14 cellular contexts compared by ENCODE assay signal in the genomic region with DNA sequence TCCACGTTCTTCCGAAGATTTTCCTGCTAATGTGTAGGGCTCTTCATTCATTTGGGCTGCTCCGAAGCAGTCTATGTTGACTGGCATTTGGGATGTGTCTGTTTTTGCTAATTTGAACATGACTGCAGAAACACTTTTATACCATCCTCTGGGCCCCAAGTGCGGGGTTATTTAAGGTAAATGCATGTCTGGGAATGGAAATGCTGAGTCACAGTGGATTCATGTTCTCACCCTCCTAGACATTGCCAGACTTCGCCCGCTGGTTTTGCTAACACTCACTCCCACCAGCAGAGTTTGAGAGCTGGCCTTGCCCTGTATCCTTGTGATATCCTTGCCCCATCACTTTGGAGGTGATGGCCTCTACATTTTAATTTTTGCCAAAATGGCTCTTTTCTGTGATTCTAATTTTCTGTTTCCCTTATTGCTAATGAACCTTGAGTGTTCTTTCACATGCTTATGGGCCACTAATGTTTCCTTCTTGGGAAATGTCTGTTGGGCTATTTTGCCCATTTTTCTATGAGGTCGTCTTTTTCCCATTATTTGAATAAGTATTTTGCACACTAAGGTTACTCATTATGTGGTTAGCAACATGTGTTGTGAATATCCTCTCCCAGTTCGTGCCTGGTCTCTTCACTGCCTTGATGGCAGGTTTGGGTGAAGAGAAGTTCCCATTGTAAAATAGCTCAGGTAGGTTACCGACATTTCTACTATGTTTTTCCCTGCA.
DNase-seq lines count a peak whose midpoint lies in the region; TF ChIP-seq lines count a peak whose summit lies in the region.
"Had no signal": no experiment of that assay in that cellular context is flagged by ENCODE, and none has a peak within 500 bp of the region (broad histone marks: within the 10 kb centered on the region; RNA-seq: fewer than 3 reads in every experiment).

No MANE protein-coding gene starts in this region.

- no peaks in the 10 kb centered on the region for H3K9me2 ChIP-seq in Karpas-422 (replicated peaks; ENCODE audit: insufficient read depth, low read length)

- TF ChIP-seq CTCF in AG04450 (IDR thresholded peaks at IDR 0.05; ENCODE audit: low read depth, low read length) (no peak), astrocyte of the spinal cord (IDR thresholded peaks at IDR 0.05; ENCODE audit: low read depth, low read length) (no peak), kidney epithelial cell (IDR thresholded peaks at IDR 0.05; ENCODE audit: insufficient read depth, low read length, poor library complexity, severe bottlenecking) (no peak)

- H3K79me2 ChIP-seq in Karpas-422 (ENCODE audit: low read length): no peaks in the 10 kb centered on the region

- POLR2A ChIA-PET in AG04450 (lab: Yijun Ruan, JAX): no interaction called here

- no peaks in the 10 kb centered on the region for H3K9me3 Mint-ChIP-seq in activated T-helper 2 cell treated with anti-CD3 and anti-CD28 coated beads, Interferon-gamma antibody, Interleukin-2, Interleukin-4, amounts not matched to agents 10 μg/mL and 5 μg/mL and 100 μg/mL, durations not matched to agents 14 hours and 24 hours and 36 hours
- H3K9me3 Mint-ChIP-seq: neural progenitor cell had no signal

- H4K20me1 ChIP-seq in Karpas-422 (ENCODE audit: insufficient read depth, low read depth, low read length): no peaks in the 10 kb centered on the region

- H3K27me3 Mint-ChIP-seq in activated T-helper 2 cell treated with anti-CD3 and anti-CD28 coated beads, Interferon-gamma antibody, Interleukin-2, Interleukin-4, amounts not matched to agents 10 μg/mL and 5 μg/mL and 100 μg/mL, durations not matched to agents 14 hours and 24 hours and 36 hours (ENCODE audit: low read depth): no peaks in the 10 kb centered on the region
- H3K27me3 Mint-ChIP-seq: CD4-positive, CD25-positive, alpha-beta regulatory T cell had no signal

- no peak overlapping the region for H3K9ac ChIP-seq in Karpas-422 (ENCODE audit: low read length)
- H3K9ac ChIP-seq: neural progenitor cell had no signal

- peak overlapping the region; percentile 94 for H3K27ac ChIP-seq in AG04450 (ENCODE audit: low read depth, low read length)
- no peak overlapping the region for H3K27ac ChIP-seq in Karpas-422 (ENCODE audit: low read length)
- H3K27ac ChIP-seq in substantia nigra (ENCODE audit: low read depth, low read length, poor library complexity, severe bottlenecking): no peak overlapping the region
- H3K27ac ChIP-seq: neural progenitor cell had no signal

- no peaks in the 10 kb centered on the region for H3K36me3 ChIP-seq in Karpas-422 (ENCODE audit: insufficient read depth, low read length)
- H3K36me3 ChIP-seq in kidney epithelial cell (ENCODE audit: control insufficient read depth, insufficient read depth, low read length): no peaks in the 10 kb centered on the region
- H3K36me3 ChIP-seq: neural progenitor cell had no signal

- H3K4me1 ChIP-seq in Karpas-422 (ENCODE audit: low read length): no peaks in the 10 kb centered on the region

- peak; percentile 71 for DNase-seq in AG04450 (ENCODE audit: low read depth, low spot score)
- peak; percentile 36 for DNase-seq in Karpas-422
- DNase-seq in astrocyte of the spinal cord (ENCODE audit: low read depth, low spot score): peak; percentile 94
- peak; percentile 63 for DNase-seq in kidney epithelial cell (ENCODE audit: low read depth)
- DNase-seq in 8988T: no peak
- DNase-seq in substantia nigra (lab: John Stamatoyannopoulos, UW): no peak
- no peak for DNase-seq in T-helper 9 cell
- no peak for DNase-seq in activated T-helper 2 cell treated with anti-CD3 and anti-CD28 coated beads, Interferon-gamma antibody, Interleukin-2, Interleukin-4, amounts not matched to agents 10 μg/mL and 5 μg/mL and 100 μg/mL, durations not matched to agents 14 hours and 24 hours and 36 hours (ENCODE audit: low spot score)
- DNase-seq: activated gamma-delta T cell; CD4-positive, CD25-positive, alpha-beta regulatory T cell; effector CD4-positive, alpha-beta T cell; NCI-H1694 treated with DMSO at 0.1 percent for 48 hours had no signal

- H3K9me3 ChIP-seq in AG04450 (ENCODE audit: control insufficient read depth, insufficient read depth, low read length): no peaks in the 10 kb centered on the region
- H3K9me3 ChIP-seq in Karpas-422 (ENCODE audit: low read length): no peaks in the 10 kb centered on the region

- H3K27me3 ChIP-seq in AG04450 (ENCODE audit: control insufficient read depth, insufficient read depth, low read length): no peaks in the 10 kb centered on the region
- H3K27me3 ChIP-seq in Karpas-422 (ENCODE audit: low read length): no peaks in the 10 kb centered on the region
- no peaks in the 10 kb centered on the region for H3K27me3 ChIP-seq in kidney epithelial cell (ENCODE audit: control insufficient read depth, insufficient read depth, low read length)
- H3K27me3 ChIP-seq: neural progenitor cell had no signal

- no peak overlapping the region for H3K27ac Mint-ChIP-seq in activated T-helper 2 cell treated with anti-CD3 and anti-CD28 coated beads, Interferon-gamma antibody, Interleukin-2, Interleukin-4, amounts not matched to agents 10 μg/mL and 5 μg/mL and 100 μg/mL, durations not matched to agents 14 hours and 24 hours and 36 hours
- H3K27ac Mint-ChIP-seq: type B pancreatic cell had no signal

- H2AFZ ChIP-seq in Karpas-422 (ENCODE audit: low read length): no peak overlapping the region
- H2AFZ ChIP-seq: neural progenitor cell had no signal

- intact Hi-C loops in activated T-helper 2 cell treated with anti-CD3 and anti-CD28 coated beads, Interferon-gamma antibody, Interleukin-2, Interleukin-4, amounts not matched to agents 10 μg/mL and 5 μg/mL and 100 μg/mL, durations not matched to agents 14 hours and 24 hours and 36 hours (cut with micrococcal nuclease): no loop called here

- H3K4me3 ChIP-seq in AG04450 (ENCODE audit: low read depth, low read length) (no peak overlapping the region), Karpas-422 (ENCODE audit: low read length) (no peak overlapping the region), astrocyte of the spinal cord (ENCODE audit: low read depth, low read length) (no peak overlapping the region), kidney epithelial cell (ENCODE audit: low read depth, low read length) (no peak overlapping the region)
- H3K4me3 ChIP-seq: neural progenitor cell had no signal

- H3K36me3 Mint-ChIP-seq in activated T-helper 2 cell treated with anti-CD3 and anti-CD28 coated beads, Interferon-gamma antibody, Interleukin-2, Interleukin-4, amounts not matched to agents 10 μg/mL and 5 μg/mL and 100 μg/mL, durations not matched to agents 14 hours and 24 hours and 36 hours (ENCODE audit: low read depth): no peaks in the 10 kb centered on the region
- H3K36me3 Mint-ChIP-seq: CD4-positive, CD25-positive, alpha-beta regulatory T cell had no signal

- no peak overlapping the region for H3K4me3 Mint-ChIP-seq in activated T-helper 2 cell treated with anti-CD3 and anti-CD28 coated beads, Interferon-gamma antibody, Interleukin-2, Interleukin-4, amounts not matched to agents 10 μg/mL and 5 μg/mL and 100 μg/mL, durations not matched to agents 14 hours and 24 hours and 36 hours (ENCODE audit: low read depth)
- H3K4me3 Mint-ChIP-seq: CD4-positive, CD25-positive, alpha-beta regulatory T cell; neural progenitor cell; type B pancreatic cell had no signal

- H3K4me1 Mint-ChIP-seq in activated T-helper 2 cell treated with anti-CD3 and anti-CD28 coated beads, Interferon-gamma antibody, Interleukin-2, Interleukin-4, amounts not matched to agents 10 μg/mL and 5 μg/mL and 100 μg/mL, durations not matched to agents 14 hours and 24 hours and 36 hours (ENCODE audit: low read depth): no peaks in the 10 kb centered on the region
- H3K4me1 Mint-ChIP-seq: CD4-positive, CD25-positive, alpha-beta regulatory T cell had no signal

- CTCF ChIA-PET in AG04450 (lab: Charles Lee): interaction anchor here (1.0 to 1.3 kb wide), 2 partner anchors 10 to 245 kb away, joined by 3 to 5 read pairs; no protein-coding TSS in a partner anchor

- in situ Hi-C loops in astrocyte of the spinal cord (cut with HindIII; ENCODE audit: low sequenced_read_pairs): no loop called here

- H3K4me2 ChIP-seq in Karpas-422 (ENCODE audit: low read depth, low read length, poor library complexity, severe bottlenecking): no peak overlapping the region
- H3K4me2 ChIP-seq: neural progenitor cell had no signal

Comparison
In these comparisons a context has a peak if more than half of its experiments do, and no peak if none do; other contexts are left out.
1. DNase-seq: peak in AG04450 (single experiment), Karpas-422 (single experiment), astrocyte of the spinal cord (single experiment) and kidney epithelial cell (single experiment); none in 8988T (single experiment), substantia nigra (0 of 49), T-helper 9 cell (single experiment) and activated T-helper 2 cell treated with anti-CD3 and anti-CD28 coated beads, Interferon-gamma antibody, Interleukin-2, Interleukin-4, amounts not matched to agents 10 μg/mL and 5 μg/mL and 100 μg/mL, durations not matched to agents 14 hours and 24 hours and 36 hours (single experiment).